In the genomic region with DNA sequence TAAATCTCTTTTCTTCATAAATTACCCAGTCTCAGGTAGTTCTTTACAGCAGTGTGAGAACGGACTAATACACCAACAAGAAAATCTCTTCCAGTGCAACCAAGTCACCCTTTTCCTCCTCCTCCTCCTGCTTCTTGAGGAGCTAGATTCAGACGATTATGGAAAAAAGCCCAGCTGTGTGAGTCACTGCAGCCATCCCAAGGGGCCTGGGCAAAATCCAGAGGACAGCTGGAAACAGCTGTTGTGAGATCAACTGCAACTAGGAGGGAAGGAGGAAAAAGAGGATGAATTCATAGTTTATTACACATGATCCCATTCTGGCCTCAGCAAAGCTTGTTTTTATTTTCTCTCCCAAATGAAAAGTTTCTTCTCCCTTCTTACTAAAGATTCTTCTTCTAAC, we compare ENCODE assay signal across 10 cellular contexts. TPM values are rescaled to one million over a fixed set of nuclear protein-coding genes. Genes with fewer than 3 reads are reported as not detected.
DNase-seq lines count a peak whose midpoint lies in the region; ATAC-seq and TF ChIP-seq lines count a peak whose summit lies in the region.
"Had no signal": no experiment of that assay in that cellular context is flagged by ENCODE, and none has a peak within 500 bp of the region (broad histone marks: within the 10 kb centered on the region; RNA-seq: fewer than 3 reads in every experiment).

No MANE protein-coding gene starts in this region.

- peak; percentile 93 for ATAC-seq in Right ventricle myocardium inferior
- ATAC-seq in HG03520 (IDR thresholded peaks at IDR 0.05; ENCODE audit: unreplicated experiment), result no peak
- no peak for ATAC-seq in HG02588 (IDR thresholded peaks at IDR 0.05; ENCODE audit: unreplicated experiment)
- ATAC-seq in HG03095 (IDR thresholded peaks at IDR 0.05; ENCODE audit: unreplicated experiment), result no peak
- ATAC-seq: T-helper 17 cell had no signal

- no peak for TF ChIP-seq POLR2A in prostate gland (IDR thresholded peaks at IDR 0.05)

- H3K27ac ChIP-seq in prostate gland, result peak overlapping the region; percentile 25 to 51

- no peaks in the 10 kb centered on the region for H3K36me3 ChIP-seq in prostate gland

- WGBS in prostate gland, result 20% methylated on average over 2 of the region's 2 CpGs

- no peaks in the 10 kb centered on the region for H3K9me3 ChIP-seq in prostate gland

- intact Hi-C loops in Right ventricle myocardium inferior (cut with DNase I), result no loop called here
- intact Hi-C loops in prostate gland (cut with DNase I), result no loop called here

- peak overlapping the region; percentile 41 for H3K4me3 ChIP-seq in WI38 (ENCODE audit: low read depth, low read length)
- H3K4me3 ChIP-seq in prostate gland, result no peak overlapping the region

- no peaks in the 10 kb centered on the region for H3K4me1 ChIP-seq in prostate gland (replicated peaks)

- TF ChIP-seq CTCF in WI38 (IDR thresholded peaks at IDR 0.05; ENCODE audit: low read depth, low read length), result no peak
- no peak for TF ChIP-seq CTCF in prostate gland (IDR thresholded peaks at IDR 0.05)

- DNase-seq in AG20443 (ENCODE audit: low spot score) (peak; percentile 93), Right ventricle myocardium inferior (ENCODE audit: missing footprints) (peak; percentile 77), prostate gland (ENCODE audit: low spot score) (no peak)
- DNase-seq in activated T-cell treated with anti-CD3 and anti-CD28 coated beads, Interleukin-2, amount 50 U/mL, for 1 hour, result no peak
- DNase-seq: Kasumi-1, T-helper 17 cell had no signal

- H3K27me3 ChIP-seq in prostate gland (replicated peaks; ENCODE audit: insufficient read depth), result no peaks in the 10 kb centered on the region

RNA-seq across cellular contexts. Expression of a gene that starts 32.9 kb away (rescaled TPM):
- 84.4 TPM for total RNA-seq in Right ventricle myocardium inferior
- 10 to 100 TPM; 59.8 to 79.4 TPM for total RNA-seq in prostate gland

Comparison
In these comparisons a context has a peak if more than half of its experiments do, and no peak if none do; other contexts are left out.
1. DNase-seq: peak in AG20443 (single experiment) and Right ventricle myocardium inferior (single experiment); none in prostate gland (single experiment) and activated T-cell treated with anti-CD3 and anti-CD28 coated beads, Interleukin-2, amount 50 U/mL, for 1 hour (single experiment).